ENCODE assay signal across 12 cellular contexts in the genomic region with DNA sequence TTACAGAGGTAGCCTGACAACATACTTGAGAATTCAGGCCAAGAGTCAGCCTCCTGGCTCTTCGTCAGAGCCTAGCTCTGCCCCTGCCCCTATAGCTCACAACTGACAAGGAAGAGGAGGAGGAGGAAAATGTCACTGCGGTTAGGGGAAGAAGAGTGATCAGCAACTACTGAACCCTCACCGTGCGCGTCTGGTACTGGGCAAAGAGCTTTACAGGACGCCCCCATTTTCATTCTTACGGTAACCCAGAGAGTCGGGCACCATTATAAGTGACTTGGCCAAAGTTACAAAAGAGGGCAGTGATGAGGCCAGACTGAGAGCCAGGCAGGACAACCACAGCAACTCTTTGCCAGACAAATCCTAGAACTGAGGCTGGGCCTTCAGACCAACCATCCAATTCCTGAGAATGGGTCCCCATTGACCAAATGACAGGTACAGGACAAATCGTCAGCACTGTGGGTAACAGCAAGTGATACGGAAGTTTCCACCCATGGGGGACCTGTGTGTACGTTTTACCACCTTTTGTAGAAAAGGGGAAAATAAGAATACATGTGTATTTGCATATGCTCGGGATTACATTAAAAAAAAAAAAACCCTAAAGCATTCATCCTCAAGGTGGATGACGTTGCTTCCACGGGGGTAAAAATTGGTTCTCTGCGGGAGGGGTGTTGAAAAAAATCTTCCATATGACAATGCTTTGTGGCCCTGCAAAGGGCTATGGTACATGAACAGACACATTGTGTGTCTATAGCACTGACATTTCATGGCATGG.
DNase-seq lines count a peak whose midpoint lies in the region; ATAC-seq, FAIRE-seq and TF ChIP-seq lines count a peak whose summit lies in the region.
"Had no signal": no experiment of that assay in that cellular context is flagged by ENCODE, and none has a peak within 500 bp of the region (broad histone marks: within the 10 kb centered on the region; RNA-seq: fewer than 3 reads in every experiment).

No MANE protein-coding gene starts in this region.

- no peaks in the 10 kb centered on the region for H3F3A ChIP-seq in GM23338 (replicated peaks; ENCODE audit: low read depth)
- no peaks in the 10 kb centered on the region for H3F3A ChIP-seq in SU-DHL-6 (ENCODE audit: insufficient read depth)

- no peaks in the 10 kb centered on the region for H3K36me3 Mint-ChIP-seq in GM23338 (ENCODE audit: low read depth)
- H3K36me3 Mint-ChIP-seq in activated naive CD8-positive, alpha-beta T cell treated with anti-CD3 and anti-CD28 coated beads, Interleukin-2, amount 10 ng/mL, durations not matched to agents 7 days and 5 days: peaks cover 47% of the 10 kb centered on the region

- peaks cover 37% of the 10 kb centered on the region for H3K4me1 Mint-ChIP-seq in GM23338
- H3K4me1 Mint-ChIP-seq in activated naive CD8-positive, alpha-beta T cell treated with anti-CD3 and anti-CD28 coated beads, Interleukin-2, amount 10 ng/mL, durations not matched to agents 7 days and 5 days: peaks cover 46% of the 10 kb centered on the region

- FAIRE-seq in frontal cortex (lab: Jason Lieb, UNC): no peak

- no peak overlapping the region for H3K9ac ChIP-seq in SU-DHL-6 (ENCODE audit: low read length)

- H3K4me3 ChIP-seq in GM23338 (no peak overlapping the region), SU-DHL-6 (ENCODE audit: insufficient read depth, low read length, poor library complexity, severe bottlenecking) (no peak overlapping the region), skin epidermis (no peak overlapping the region)

- peaks cover 8% of the 10 kb centered on the region for H3K27me3 Mint-ChIP-seq in GM23338 (ENCODE audit: insufficient read depth, low read depth, poor library complexity)
- H3K27me3 Mint-ChIP-seq in activated naive CD8-positive, alpha-beta T cell treated with anti-CD3 and anti-CD28 coated beads, Interleukin-2, amount 10 ng/mL, durations not matched to agents 7 days and 5 days: no peaks in the 10 kb centered on the region

- H3K9me3 ChIP-seq in SU-DHL-6 (ENCODE audit: insufficient read depth, low read length): no peaks in the 10 kb centered on the region

- H3K9me2 ChIP-seq in GM23338 (ENCODE audit: insufficient read depth) (no peaks in the 10 kb centered on the region), SU-DHL-6 (replicated peaks; ENCODE audit: insufficient read depth, low read length) (no peaks in the 10 kb centered on the region)

- H3K27ac Mint-ChIP-seq in GM23338: no peak overlapping the region
- H3K27ac Mint-ChIP-seq in activated naive CD8-positive, alpha-beta T cell treated with anti-CD3 and anti-CD28 coated beads, Interleukin-2, amount 10 ng/mL, durations not matched to agents 7 days and 5 days: peak overlapping the region; percentile 3

- no peaks in the 10 kb centered on the region for H3K27me3 ChIP-seq in GM23338 (ENCODE audit: insufficient read depth)
- no peaks in the 10 kb centered on the region for H3K27me3 ChIP-seq in SU-DHL-6 (ENCODE audit: low read length)

- H2AFZ ChIP-seq in GM23338 (no peak overlapping the region), SU-DHL-6 (ENCODE audit: low read depth, low read length, severe bottlenecking) (no peak overlapping the region)

- no peaks in the 10 kb centered on the region for H3K9me3 Mint-ChIP-seq in GM23338
- no peaks in the 10 kb centered on the region for H3K9me3 Mint-ChIP-seq in activated naive CD8-positive, alpha-beta T cell treated with anti-CD3 and anti-CD28 coated beads, Interleukin-2, amount 10 ng/mL, durations not matched to agents 7 days and 5 days

- no peak for DNase-seq in GM23338 (ENCODE audit: low spot score)
- DNase-seq in activated naive CD8-positive, alpha-beta T cell treated with anti-CD3 and anti-CD28 coated beads, Interleukin-2, amount 10 ng/mL, durations not matched to agents 7 days and 5 days: no peak
- no peak for DNase-seq in frontal cortex (ENCODE audit: low spot score in 2 of 2)
- DNase-seq: aorta, NCI-H1436, NCI-H524 treated with DMSO at 0.1 percent for 48 hours, Right ventricle myocardium superior had no signal

- H3K27ac ChIP-seq in GM23338 (ENCODE audit: low read depth) (no peak overlapping the region), SU-DHL-6 (ENCODE audit: low read depth, low read length) (no peak overlapping the region), skin epidermis (peak overlapping the region in 15 of 21 experiments; percentile 3 to 87 (median 37))

- no peaks in the 10 kb centered on the region for H3K79me2 ChIP-seq in GM23338 (replicated peaks; ENCODE audit: insufficient read depth)
- no peaks in the 10 kb centered on the region for H3K79me2 ChIP-seq in SU-DHL-6 (ENCODE audit: insufficient read depth, low read length)

- peak; percentile 13; the same call in 2 of the 3 replicates for ATAC-seq in GM23338
- no peak for ATAC-seq in activated naive CD8-positive, alpha-beta T cell treated with anti-CD3 and anti-CD28 coated beads, Interleukin-2, amount 10 ng/mL, durations not matched to agents 7 days and 5 days (ENCODE audit: low read depth)
- ATAC-seq in GM18870 (IDR thresholded peaks at IDR 0.05; ENCODE audit: unreplicated experiment): no peak
- ATAC-seq in HG03139 (IDR thresholded peaks at IDR 0.05; ENCODE audit: unreplicated experiment): no peak
- ATAC-seq: left lobe of liver had no signal

- TF ChIP-seq CTCF in GM23338 (conservative IDR thresholded peaks at IDR 0.05; ENCODE audit: low read depth in 2 of 2): no peak
- TF ChIP-seq CTCF in SU-DHL-6 (IDR thresholded peaks at IDR 0.05; ENCODE audit: insufficient read depth, low read length, poor library complexity, severe bottlenecking): no peak

- H4K20me1 ChIP-seq in GM23338 (replicated peaks; ENCODE audit: insufficient read depth) (no peaks in the 10 kb centered on the region), SU-DHL-6 (ENCODE audit: low read depth, low read length) (no peaks in the 10 kb centered on the region)

- H3K36me3 ChIP-seq in GM23338 (ENCODE audit: insufficient read depth) (no peaks in the 10 kb centered on the region), SU-DHL-6 (ENCODE audit: low read length) (no peaks in the 10 kb centered on the region)

- H3K4me2 ChIP-seq in GM23338 (peak overlapping the region; percentile 35; the same call in 1 of the 2 replicates), SU-DHL-6 (ENCODE audit: low read depth, low read length, poor library complexity, severe bottlenecking) (peak overlapping the region; percentile 12)

- H3K4me3 Mint-ChIP-seq in GM23338: no peak overlapping the region
- no peak overlapping the region for H3K4me3 Mint-ChIP-seq in activated naive CD8-positive, alpha-beta T cell treated with anti-CD3 and anti-CD28 coated beads, Interleukin-2, amount 10 ng/mL, durations not matched to agents 7 days and 5 days

- POLR2A ChIA-PET in activated naive CD8-positive, alpha-beta T cell treated with anti-CD3 and anti-CD28 coated beads, Interleukin-2, amount 10 ng/mL, durations not matched to agents 7 days and 5 days (lab: Charles Lee): no interaction called here

- H3K4me1 ChIP-seq in GM23338 (ENCODE audit: insufficient read depth): peaks cover 23% of the 10 kb centered on the region

TF ChIP-seq in GM23338, 12 proteins besides CTCF, POLR2A, EP300 and RAD21:
- TF ChIP-seq ZNF114 (CRISPR knock-in tag; IDR thresholded peaks at IDR 0.05) (no peak), EZH2phosphoT487 (IDR thresholded peaks at IDR 0.05; ENCODE audit: unreplicated experiment) (no peak), JUNB (IDR thresholded peaks at IDR 0.05; ENCODE audit: unreplicated experiment) (no peak), STAT1 (IDR thresholded peaks at IDR 0.05; ENCODE audit: unreplicated experiment) (no peak), EZH2 (IDR thresholded peaks at IDR 0.05; ENCODE audit: low read depth, unreplicated experiment) (no peak), CREB1 (CRISPR knock-in tag; IDR thresholded peaks at IDR 0.05; ENCODE audit: low read depth) (no peak)
- TF ChIP-seq, protein P1, sequence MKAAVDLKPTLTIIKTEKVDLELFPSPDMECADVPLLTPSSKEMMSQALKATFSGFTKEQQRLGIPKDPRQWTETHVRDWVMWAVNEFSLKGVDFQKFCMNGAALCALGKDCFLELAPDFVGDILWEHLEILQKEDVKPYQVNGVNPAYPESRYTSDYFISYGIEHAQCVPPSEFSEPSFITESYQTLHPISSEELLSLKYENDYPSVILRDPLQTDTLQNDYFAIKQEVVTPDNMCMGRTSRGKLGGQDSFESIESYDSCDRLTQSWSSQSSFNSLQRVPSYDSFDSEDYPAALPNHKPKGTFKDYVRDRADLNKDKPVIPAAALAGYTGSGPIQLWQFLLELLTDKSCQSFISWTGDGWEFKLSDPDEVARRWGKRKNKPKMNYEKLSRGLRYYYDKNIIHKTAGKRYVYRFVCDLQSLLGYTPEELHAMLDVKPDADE (IDR thresholded peaks at IDR 0.05): no peak
- TF ChIP-seq, protein P2, sequence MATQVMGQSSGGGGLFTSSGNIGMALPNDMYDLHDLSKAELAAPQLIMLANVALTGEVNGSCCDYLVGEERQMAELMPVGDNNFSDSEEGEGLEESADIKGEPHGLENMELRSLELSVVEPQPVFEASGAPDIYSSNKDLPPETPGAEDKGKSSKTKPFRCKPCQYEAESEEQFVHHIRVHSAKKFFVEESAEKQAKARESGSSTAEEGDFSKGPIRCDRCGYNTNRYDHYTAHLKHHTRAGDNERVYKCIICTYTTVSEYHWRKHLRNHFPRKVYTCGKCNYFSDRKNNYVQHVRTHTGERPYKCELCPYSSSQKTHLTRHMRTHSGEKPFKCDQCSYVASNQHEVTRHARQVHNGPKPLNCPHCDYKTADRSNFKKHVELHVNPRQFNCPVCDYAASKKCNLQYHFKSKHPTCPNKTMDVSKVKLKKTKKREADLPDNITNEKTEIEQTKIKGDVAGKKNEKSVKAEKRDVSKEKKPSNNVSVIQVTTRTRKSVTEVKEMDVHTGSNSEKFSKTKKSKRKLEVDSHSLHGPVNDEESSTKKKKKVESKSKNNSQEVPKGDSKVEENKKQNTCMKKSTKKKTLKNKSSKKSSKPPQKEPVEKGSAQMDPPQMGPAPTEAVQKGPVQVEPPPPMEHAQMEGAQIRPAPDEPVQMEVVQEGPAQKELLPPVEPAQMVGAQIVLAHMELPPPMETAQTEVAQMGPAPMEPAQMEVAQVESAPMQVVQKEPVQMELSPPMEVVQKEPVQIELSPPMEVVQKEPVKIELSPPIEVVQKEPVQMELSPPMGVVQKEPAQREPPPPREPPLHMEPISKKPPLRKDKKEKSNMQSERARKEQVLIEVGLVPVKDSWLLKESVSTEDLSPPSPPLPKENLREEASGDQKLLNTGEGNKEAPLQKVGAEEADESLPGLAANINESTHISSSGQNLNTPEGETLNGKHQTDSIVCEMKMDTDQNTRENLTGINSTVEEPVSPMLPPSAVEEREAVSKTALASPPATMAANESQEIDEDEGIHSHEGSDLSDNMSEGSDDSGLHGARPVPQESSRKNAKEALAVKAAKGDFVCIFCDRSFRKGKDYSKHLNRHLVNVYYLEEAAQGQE (IDR thresholded peaks at IDR 0.05; ENCODE audit: unreplicated experiment): no peak

Comparison
In these comparisons a context has a peak if more than half of its experiments do, and no peak if none do; other contexts are left out.
1. H3K27ac ChIP-seq: peak in skin epidermis (15 of 21); none in GM23338 (single experiment) and SU-DHL-6 (single experiment).